Comparison of ENCODE assay signal across 1 cellular context in genomic region chr2:3643371-3644245, GRCh38.
TF ChIP-seq lines count a peak whose summit lies in the region.

No MANE protein-coding gene starts in this region.

TF ChIP-seq in HepG2, 621 proteins besides CTCF, POLR2A, EP300 and RAD21:
- no peak for TF ChIP-seq ZNF256 (CRISPR knock-in tag; conservative IDR thresholded peaks at IDR 0.05)
- TF ChIP-seq ZNF274 (CRISPR knock-in tag; IDR thresholded peaks at IDR 0.05): no peak
- 0 out of 2 replicates have a peak, but pooled peaks have one; percentile 31 for TF ChIP-seq ZNF280B (CRISPR knock-in tag; IDR thresholded peaks at IDR 0.05; ENCODE audit: borderline replicate concordance)
- no peak for TF ChIP-seq ZBTB44 (CRISPR knock-in tag; IDR thresholded peaks at IDR 0.05)
